19 cellular contexts compared by ENCODE assay signal in genomic region chrX:119481218-119481875, GRCh38. TPM values are rescaled to one million over a fixed set of nuclear protein-coding genes. Genes with fewer than 3 reads are reported as not detected.
DNase-seq lines count a peak whose midpoint lies in the region; ATAC-seq, FAIRE-seq and TF ChIP-seq lines count a peak whose summit lies in the region.
"Had no signal": no experiment of that assay in that cellular context is flagged by ENCODE, and none has a peak within 500 bp of the region (broad histone marks: within the 10 kb centered on the region; RNA-seq: fewer than 3 reads in every experiment).

No MANE protein-coding gene starts in this region.

- H3K36me3 ChIP-seq in body of pancreas (replicated peaks in 1 of 2; ENCODE audit: insufficient read depth in 1 of 2, low read depth in 2 of 2) (no peaks in the 10 kb centered on the region), keratinocyte (ENCODE audit: control insufficient read depth in 2 of 2, extremely low read depth in 1 of 2, insufficient read depth in 2 of 2, low read length in 2 of 2) (no peaks in the 10 kb centered on the region), small intestine (ENCODE audit: control insufficient read depth in 2 of 2, insufficient read depth in 2 of 2, low read length in 2 of 2) (no peaks in the 10 kb centered on the region), spleen (no peaks in the 10 kb centered on the region)

- ATAC-seq in body of pancreas (peak; percentile 90), HG02588 (IDR thresholded peaks at IDR 0.05; ENCODE audit: unreplicated experiment) (no peak)

- H3K27ac ChIP-seq in body of pancreas = peak overlapping the region in 3 of 4 donors; percentile 56 to 87 (median 83)
- no peak overlapping the region for H3K27ac ChIP-seq in keratinocyte (ENCODE audit: control insufficient read depth, insufficient read depth, low read length)
- H3K27ac ChIP-seq in small intestine (ENCODE audit: low read depth in 1 of 2, low read length in 1 of 2) = peak overlapping the region; percentile 0 to 84
- no peak overlapping the region for H3K27ac ChIP-seq in spleen

- H3K27ac Mint-ChIP-seq in activated T-helper 1 cell treated with anti-CD3 and anti-CD28 coated beads, Interleukin-12 subunit alpha, Interleukin-12 subunit beta, Interleukin-2, Interleukin-4 antibody, amounts not matched to agents 30 ng/mL and 10 ng/mL and 1 ng/mL, durations not matched to agents 14 hours and 24 hours and 36 hours = no peak overlapping the region
- H3K27ac Mint-ChIP-seq: activated T-helper 2 cell treated with anti-CD3 and anti-CD28 coated beads, Interferon-gamma antibody, Interleukin-2, Interleukin-4, amounts not matched to agents 10 μg/mL and 5 μg/mL and 100 μg/mL, durations not matched to agents 14 hours and 24 hours and 36 hours had no signal

- H3K9me1 ChIP-seq in keratinocyte (ENCODE audit: control insufficient read depth, extremely low read depth, insufficient read depth, low read length) = no peaks in the 10 kb centered on the region

- DNase-seq in DMS153 (lab: John Stamatoyannopoulos, UW) (peak; percentile 10), DMS153 treated with DMSO at 0.1 percent for 48 hours (lab: John Stamatoyannopoulos, UW; ENCODE audit: unreplicated experiment) (no peak), body of pancreas (peak; percentile 72 to 88 (median 81)), keratinocyte (ENCODE audit: low read depth, low spot score) (no peak), small intestine (peak; percentile 88), spleen (no peak)
- DNase-seq in activated T-helper 1 cell treated with anti-CD3 and anti-CD28 coated beads, Interleukin-12 subunit alpha, Interleukin-12 subunit beta, Interleukin-2, Interleukin-4 antibody, amounts not matched to agents 30 ng/mL and 10 ng/mL and 1 ng/mL, durations not matched to agents 14 hours and 24 hours and 36 hours (ENCODE audit: low spot score) = no peak
- DNase-seq: 8988T, amygdala, C1 segment of cervical spinal cord, foreskin melanocyte, H7, NCI-H146, NCI-H345, posterior cingulate gyrus, T-helper 17 cell, trophoblast cell had no signal

- H3K79me2 ChIP-seq in keratinocyte (ENCODE audit: control insufficient read depth, insufficient read depth, low read length) = no peaks in the 10 kb centered on the region

- H3K4me1 Mint-ChIP-seq in activated T-helper 1 cell treated with anti-CD3 and anti-CD28 coated beads, Interleukin-12 subunit alpha, Interleukin-12 subunit beta, Interleukin-2, Interleukin-4 antibody, amounts not matched to agents 30 ng/mL and 10 ng/mL and 1 ng/mL, durations not matched to agents 14 hours and 24 hours and 36 hours (ENCODE audit: low read depth) = peaks cover 10% of the 10 kb centered on the region
- H3K4me1 Mint-ChIP-seq: T-helper 17 cell had no signal

- TF ChIP-seq POLR2A in body of pancreas (IDR thresholded peaks at IDR 0.05) (peak in 2 of 3 donors; percentile 26 to 33), spleen (IDR thresholded peaks at IDR 0.05) (no peak)

- dilution Hi-C loops in keratinocyte (cut with MboI; ENCODE audit: extremely low pct_ligation_motif_present, low sequenced_read_pairs) = no loop called here

- H3K4me1 ChIP-seq in body of pancreas (peaks cover 41% of the 10 kb centered on the region), keratinocyte (ENCODE audit: control insufficient read depth, extremely low read depth, insufficient read depth, low read length) (peaks cover 12% of the 10 kb centered on the region), small intestine (ENCODE audit: control insufficient read depth in 2 of 2, insufficient read depth in 1 of 2, low read depth in 1 of 2, low read length in 1 of 2) (peaks cover 0 to 5% of the 10 kb centered on the region in 2 donors), spleen (peaks cover 0 to 15% (median 7%) of the 10 kb centered on the region in 6 donors)

- H3K27me3 Mint-ChIP-seq in activated T-helper 1 cell treated with anti-CD3 and anti-CD28 coated beads, Interleukin-12 subunit alpha, Interleukin-12 subunit beta, Interleukin-2, Interleukin-4 antibody, amounts not matched to agents 30 ng/mL and 10 ng/mL and 1 ng/mL, durations not matched to agents 14 hours and 24 hours and 36 hours (ENCODE audit: insufficient read depth) = peaks cover 4% of the 10 kb centered on the region
- H3K27me3 Mint-ChIP-seq: T-helper 17 cell had no signal

- H3K4me3 Mint-ChIP-seq in activated T-helper 1 cell treated with anti-CD3 and anti-CD28 coated beads, Interleukin-12 subunit alpha, Interleukin-12 subunit beta, Interleukin-2, Interleukin-4 antibody, amounts not matched to agents 30 ng/mL and 10 ng/mL and 1 ng/mL, durations not matched to agents 14 hours and 24 hours and 36 hours = no peak overlapping the region
- H3K4me3 Mint-ChIP-seq: T-helper 17 cell had no signal

- no peaks in the 10 kb centered on the region for H3K9me3 ChIP-seq in body of pancreas
- no peaks in the 10 kb centered on the region for H3K9me3 ChIP-seq in keratinocyte (ENCODE audit: control insufficient read depth, low read depth, low read length)
- H3K9me3 ChIP-seq in small intestine (ENCODE audit: control insufficient read depth, low read depth) = no peaks in the 10 kb centered on the region
- H3K9me3 ChIP-seq in spleen = no peaks in the 10 kb centered on the region

- no peaks in the 10 kb centered on the region for H3K36me3 Mint-ChIP-seq in activated T-helper 1 cell treated with anti-CD3 and anti-CD28 coated beads, Interleukin-12 subunit alpha, Interleukin-12 subunit beta, Interleukin-2, Interleukin-4 antibody, amounts not matched to agents 30 ng/mL and 10 ng/mL and 1 ng/mL, durations not matched to agents 14 hours and 24 hours and 36 hours (ENCODE audit: low read depth)

- intact Hi-C loops in body of pancreas (cut with DNase I) (no loop called here), spleen (cut with DNase I; ENCODE audit: low total_unique reads) (no loop called here)
- intact Hi-C loops in activated T-helper 1 cell treated with anti-CD3 and anti-CD28 coated beads, Interleukin-12 subunit alpha, Interleukin-12 subunit beta, Interleukin-2, Interleukin-4 antibody, amounts not matched to agents 30 ng/mL and 10 ng/mL and 1 ng/mL, durations not matched to agents 14 hours and 24 hours and 36 hours (cut with micrococcal nuclease) = no loop called here

- no peak overlapping the region for H3K9ac ChIP-seq in keratinocyte (ENCODE audit: control insufficient read depth, extremely low read depth, insufficient read depth, low read length)

- no peaks in the 10 kb centered on the region for H3K9me3 Mint-ChIP-seq in activated T-helper 1 cell treated with anti-CD3 and anti-CD28 coated beads, Interleukin-12 subunit alpha, Interleukin-12 subunit beta, Interleukin-2, Interleukin-4 antibody, amounts not matched to agents 30 ng/mL and 10 ng/mL and 1 ng/mL, durations not matched to agents 14 hours and 24 hours and 36 hours
- H3K9me3 Mint-ChIP-seq: activated T-helper 2 cell treated with anti-CD3 and anti-CD28 coated beads, Interferon-gamma antibody, Interleukin-2, Interleukin-4, amounts not matched to agents 10 μg/mL and 5 μg/mL and 100 μg/mL, durations not matched to agents 14 hours and 24 hours and 36 hours had no signal

- no peak overlapping the region for H3K4me2 ChIP-seq in keratinocyte (ENCODE audit: control insufficient read depth, extremely low read depth, insufficient read depth, low read depth, low read length)

- no peak for FAIRE-seq in keratinocyte (lab: Jason Lieb, UNC)
- FAIRE-seq in small intestine (lab: Jason Lieb, UNC) = no peak

- H2AFZ ChIP-seq in keratinocyte (ENCODE audit: control insufficient read depth, low read length) = peak overlapping the region; percentile 10

- TF ChIP-seq CTCF in body of pancreas (IDR thresholded peaks at IDR 0.05) = no peak
- no peak for TF ChIP-seq CTCF in keratinocyte (optimal IDR thresholded peaks at IDR 0.05 in 1 of 3, IDR thresholded peaks at IDR 0.05 in 1 of 3, conservative IDR thresholded peaks at IDR 0.05 in 1 of 3; ENCODE audit: extremely low read depth in 1 of 3, insufficient read depth in 2 of 3, low read length in 3 of 3)
- no peak for TF ChIP-seq CTCF in spleen (IDR thresholded peaks at IDR 0.05 in 8 of 11, conservative IDR thresholded peaks at IDR 0.05 in 3 of 11)

- WGBS in body of pancreas, 2 donors = 8 to 25% methylated on average over 1 to 5 of the region's 6 CpGs
- WGBS in small intestine, 3 donors = 10 to 65% (median 36%) methylated on average over 5 to 6 of the region's 6 CpGs
- WGBS in spleen, 5 donors = 73 to 92% (median 82%) methylated on average over 5 to 6 of the region's 6 CpGs

- no peak overlapping the region for H3K4me3 ChIP-seq in body of pancreas
- no peak overlapping the region for H3K4me3 ChIP-seq in keratinocyte (ENCODE audit: control insufficient read depth in 2 of 3, extremely low read depth in 1 of 3, insufficient read depth in 2 of 3, low read depth in 1 of 3, low read length in 3 of 3)
- no peak overlapping the region for H3K4me3 ChIP-seq in small intestine (ENCODE audit: low read depth in 1 of 2, low read length in 2 of 2)
- H3K4me3 ChIP-seq in spleen = no peak overlapping the region

- H3K27me3 ChIP-seq in body of pancreas (no peaks in the 10 kb centered on the region), keratinocyte (ENCODE audit: control insufficient read depth, extremely low read depth, insufficient read depth, low read length) (no peaks in the 10 kb centered on the region), small intestine (ENCODE audit: control insufficient read depth in 2 of 2, insufficient read depth in 2 of 2, low read length in 2 of 2) (no peaks in the 10 kb centered on the region), spleen (replicated peaks in 1 of 7) (no peaks in the 10 kb centered on the region)

- H4K20me1 ChIP-seq in keratinocyte (ENCODE audit: control insufficient read depth, extremely low read depth, insufficient read depth, low read length) = no peaks in the 10 kb centered on the region

RNA-seq across cellular contexts. Expression of gene SLC25A5, which starts 13.1 kb away (rescaled TPM):
- total RNA-seq in body of pancreas (100 to 1,000 TPM in 1 of 2 donors, 10 to 100 TPM in 1; 92.9 to 235 TPM), spleen (100 to 1,000 TPM; 204 to 256 (median 238) TPM)
- polyA plus RNA-seq in keratinocyte (310 to 608 TPM (median 447 TPM) in 3 replicates), small intestine (1,000 to 10,000 TPM in 2 of 3 donors, 100 to 1,000 TPM in 1; 850 to 1,883 (median 1,700) TPM), spleen (100 to 1,000 TPM; 146 to 244 (median 226) TPM)
- 196 TPM for polyA plus RNA-seq in keratinocyte (2011; ENCODE audit: low read depth)
- 469 and 483 TPM in 2 replicates for polyA plus RNA-seq in keratinocyte (2011; cell fraction: cytosol; rRNA removed)
- 181 and 209 TPM in 2 replicates for polyA plus RNA-seq in keratinocyte (2011; cell fraction: nucleus; rRNA removed)
- 459 and 665 TPM in 2 replicates for polyA plus RNA-seq in keratinocyte (2012; ENCODE audit: low replicate concordance)
- 301 to 438 TPM (median 391 TPM) in 3 replicates for polyA minus RNA-seq in keratinocyte
- polyA minus RNA-seq in keratinocyte (2011; cell fraction: cytosol; rRNA and poly(A)+ RNA removed) = 232 TPM
- 51.5 and 57.2 TPM in 2 replicates for polyA minus RNA-seq in keratinocyte (2011; cell fraction: nucleus; rRNA and poly(A)+ RNA removed)
- 471 and 477 TPM in 2 replicates for total RNA-seq in activated T-helper 1 cell treated with anti-CD3 and anti-CD28 coated beads, Interleukin-12 subunit alpha, Interleukin-12 subunit beta, Interleukin-2, Interleukin-4 antibody, amounts not matched to agents 30 ng/mL and 10 ng/mL and 1 ng/mL, durations not matched to agents 14 hours and 24 hours and 36 hours

Comparison
In these comparisons a context has a peak if more than half of its experiments do, and no peak if none do; other contexts are left out.
1. DNase-seq: peak in DMS153 (single experiment), body of pancreas (4 of 4) and small intestine (single experiment); none in DMS153 treated with DMSO at 0.1 percent for 48 hours (single experiment), keratinocyte (single experiment), spleen (single experiment) and activated T-helper 1 cell treated with anti-CD3 and anti-CD28 coated beads, Interleukin-12 subunit alpha, Interleukin-12 subunit beta, Interleukin-2, Interleukin-4 antibody, amounts not matched to agents 30 ng/mL and 10 ng/mL and 1 ng/mL, durations not matched to agents 14 hours and 24 hours and 36 hours (single experiment).
2. H3K27ac ChIP-seq: peak in body of pancreas (3 of 4) and small intestine (2 of 2); none in keratinocyte (single experiment) and spleen (0 of 8).
3. POLR2A ChIP-seq: peak in body of pancreas (2 of 3); none in spleen (0 of 3).